In the genomic region with DNA sequence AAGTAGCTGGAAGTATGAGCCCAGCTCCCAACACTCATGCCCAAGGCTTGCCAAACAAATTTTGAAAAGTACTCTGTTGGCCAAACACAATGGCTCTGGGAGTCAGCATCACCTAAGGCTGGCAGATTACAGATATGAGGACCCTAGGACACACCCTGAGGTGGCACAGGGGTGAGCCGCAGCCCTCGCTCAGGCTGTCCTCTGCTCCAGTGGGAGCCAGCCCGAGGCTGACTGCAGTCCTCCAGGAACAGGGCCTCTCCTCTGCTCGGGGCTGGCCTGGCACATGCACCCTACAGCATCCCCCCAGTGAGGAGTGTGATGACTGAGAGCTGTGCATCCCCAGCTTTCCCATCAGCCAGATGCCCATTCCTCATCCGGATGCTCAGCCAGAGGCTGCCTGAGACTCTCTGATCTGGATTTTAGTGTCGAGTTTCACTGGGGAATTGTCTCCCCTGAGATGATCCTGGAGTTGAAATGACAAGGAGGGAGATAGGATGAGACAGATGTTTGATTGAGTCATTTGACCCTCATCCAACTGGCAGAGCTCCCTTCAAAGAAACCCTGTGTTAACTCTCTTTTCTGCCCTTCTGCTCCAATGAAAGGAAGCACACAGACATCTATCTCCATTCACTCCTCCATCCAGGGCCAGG, we compare ENCODE assay signal across 16 cellular contexts.
A peak's percentile ranks its signal among the peaks of the same experiment; 100 is the strongest.
DNase-seq lines count a peak whose midpoint lies in the region; ATAC-seq and TF ChIP-seq lines count a peak whose summit lies in the region.
"Had no signal": no experiment of that assay in that cellular context is flagged by ENCODE, and none has a peak within 500 bp of the region (broad histone marks: within the 10 kb centered on the region; RNA-seq: fewer than 3 reads in every experiment).

No MANE protein-coding gene starts in this region.

- no peaks in the 10 kb centered on the region for H3K4me1 Mint-ChIP-seq in activated CD4-positive, alpha-beta T cell treated with anti-CD3 and anti-CD28 coated beads, Interleukin-2, amount 10 ng/mL, durations not matched to agents 24 days and 14 days
- H3K4me1 Mint-ChIP-seq: CD8-positive, alpha-beta memory T cell; stimulated activated naive CD8-positive, alpha-beta T cell treated with anti-CD3 and anti-CD28 coated beads, Interleukin-15, amount 100 ng/mL, for 72 hours had no signal

- TF ChIP-seq CTCF in fibroblast of the aortic adventitia (IDR thresholded peaks at IDR 0.05; ENCODE audit: insufficient read depth, low read length) = no peak
- TF ChIP-seq CTCF in body of pancreas (IDR thresholded peaks at IDR 0.05) = no peak

- peak overlapping the region; percentile 41 for H3K9ac ChIP-seq in skeletal muscle satellite cell (ENCODE audit: low read depth, low read length)

- H3K4me3 Mint-ChIP-seq in activated CD4-positive, alpha-beta T cell treated with anti-CD3 and anti-CD28 coated beads, Interleukin-2, amount 10 ng/mL, durations not matched to agents 24 days and 14 days = no peak overlapping the region
- H3K4me3 Mint-ChIP-seq: activated T-cell treated with anti-CD3 and anti-CD28 coated beads, Interleukin-2, amount 50 U/mL, for 4 hours; CD8-positive, alpha-beta memory T cell; naive thymus-derived CD8-positive, alpha-beta T cell; stimulated activated naive CD8-positive, alpha-beta T cell treated with anti-CD3 and anti-CD28 coated beads, Interleukin-15, amount 100 ng/mL, for 72 hours had no signal

- H3K4me1 ChIP-seq in skeletal muscle satellite cell (ENCODE audit: control insufficient read depth, insufficient read depth, low read length) (peaks cover 37% of the 10 kb centered on the region), body of pancreas (no peaks in the 10 kb centered on the region)

- no peaks in the 10 kb centered on the region for H3K9me3 Mint-ChIP-seq in activated CD4-positive, alpha-beta T cell treated with anti-CD3 and anti-CD28 coated beads, Interleukin-2, amount 10 ng/mL, durations not matched to agents 24 days and 14 days
- H3K9me3 Mint-ChIP-seq: activated T-cell treated with anti-CD3 and anti-CD28 coated beads, Interleukin-2, amount 50 U/mL, for 4 hours; CD8-positive, alpha-beta memory T cell; naive thymus-derived CD8-positive, alpha-beta T cell; stimulated activated naive CD8-positive, alpha-beta T cell treated with anti-CD3 and anti-CD28 coated beads, Interleukin-15, amount 100 ng/mL, for 72 hours had no signal

- no peaks in the 10 kb centered on the region for H3K9me3 ChIP-seq in skeletal muscle satellite cell (replicated peaks; ENCODE audit: low read length)
- H3K9me3 ChIP-seq in body of pancreas = no peaks in the 10 kb centered on the region

- H3K27me3 Mint-ChIP-seq in activated CD4-positive, alpha-beta T cell treated with anti-CD3 and anti-CD28 coated beads, Interleukin-2, amount 10 ng/mL, durations not matched to agents 24 days and 14 days = no peaks in the 10 kb centered on the region
- H3K27me3 Mint-ChIP-seq: stimulated activated naive CD8-positive, alpha-beta T cell treated with anti-CD3 and anti-CD28 coated beads, Interleukin-15, amount 100 ng/mL, for 72 hours had no signal

- 50 to 67% methylated on average over 2 to 6 of the region's 6 CpGs for whole genome bisulfite sequencing in body of pancreas, 2 donors

- H3K27ac ChIP-seq in body of pancreas = no peak overlapping the region
- H3K27ac ChIP-seq: HL-60 had no signal

- TF ChIP-seq POLR2A in body of pancreas (IDR thresholded peaks at IDR 0.05) = no peak

- no peak overlapping the region for H3K27ac Mint-ChIP-seq in activated CD4-positive, alpha-beta T cell treated with anti-CD3 and anti-CD28 coated beads, Interleukin-2, amount 10 ng/mL, durations not matched to agents 24 days and 14 days
- H3K27ac Mint-ChIP-seq: CD8-positive, alpha-beta memory T cell had no signal

- DNase-seq in EL (peak; percentile 61), NCI-H2171 treated with DMSO at 0.1 percent for 48 hours (lab: John Stamatoyannopoulos, UW) (peak; percentile 91), fibroblast of the aortic adventitia (ENCODE audit: low read depth) (peak; percentile 54), body of pancreas (no peak), NCI-H1092 (lab: John Stamatoyannopoulos, UW) (no peak)
- no peak for DNase-seq in activated CD4-positive, alpha-beta T cell treated with anti-CD3 and anti-CD28 coated beads, Interleukin-2, amount 10 ng/mL, durations not matched to agents 24 days and 14 days
- DNase-seq: activated T-cell treated with anti-CD3 and anti-CD28 coated beads, Interleukin-2, amount 50 U/mL, for 4 hours; aorta; CD8-positive, alpha-beta memory T cell; naive thymus-derived CD8-positive, alpha-beta T cell; OCI-M1; stimulated activated naive CD8-positive, alpha-beta T cell treated with anti-CD3 and anti-CD28 coated beads, Interleukin-15, amount 100 ng/mL, for 72 hours had no signal

- H3K27me3 ChIP-seq in skeletal muscle satellite cell (ENCODE audit: control insufficient read depth, insufficient read depth, low read length) (no peaks in the 10 kb centered on the region), body of pancreas (no peaks in the 10 kb centered on the region)

- no peak overlapping the region for H3K4me2 ChIP-seq in skeletal muscle satellite cell (ENCODE audit: low read length)

- no peak overlapping the region for H3K4me3 ChIP-seq in fibroblast of the aortic adventitia (ENCODE audit: low read depth, low read length)
- no peak overlapping the region for H3K4me3 ChIP-seq in skeletal muscle satellite cell (ENCODE audit: low read length)
- H3K4me3 ChIP-seq in body of pancreas = no peak overlapping the region

- no peak for ATAC-seq in body of pancreas
- ATAC-seq: activated CD4-positive, CD25-positive, alpha-beta regulatory T cell treated with anti-CD3 and anti-CD28 coated beads, Interleukin-2, amount 50 U/mL, for 24 hours; activated T-cell treated with anti-CD3 and anti-CD28 coated beads, Interleukin-2, amount 50 U/mL, for 4 hours; left lobe of liver; naive thymus-derived CD8-positive, alpha-beta T cell had no signal

- intact Hi-C loops in body of pancreas (cut with DNase I) = no loop called here
- intact Hi-C loops in activated CD4-positive, alpha-beta T cell treated with anti-CD3 and anti-CD28 coated beads, Interleukin-2, amount 10 ng/mL, durations not matched to agents 24 days and 14 days (cut with micrococcal nuclease) = no loop called here

- H3K36me3 ChIP-seq in skeletal muscle satellite cell (ENCODE audit: insufficient read depth, low read length) (no peaks in the 10 kb centered on the region), body of pancreas (replicated peaks in 1 of 2; ENCODE audit: insufficient read depth in 1 of 2, low read depth in 2 of 2) (no peaks in the 10 kb centered on the region)

- H3K36me3 Mint-ChIP-seq in activated CD4-positive, alpha-beta T cell treated with anti-CD3 and anti-CD28 coated beads, Interleukin-2, amount 10 ng/mL, durations not matched to agents 24 days and 14 days (ENCODE audit: low read depth) = no peaks in the 10 kb centered on the region
- H3K36me3 Mint-ChIP-seq: CD8-positive, alpha-beta memory T cell; naive thymus-derived CD8-positive, alpha-beta T cell had no signal

Comparison
In these comparisons a context has a peak if more than half of its experiments do, and no peak if none do; other contexts are left out.
1. DNase-seq: peak in EL (single experiment), NCI-H2171 treated with DMSO at 0.1 percent for 48 hours (single experiment) and fibroblast of the aortic adventitia (single experiment); none in body of pancreas (0 of 4), NCI-H1092 (single experiment) and activated CD4-positive, alpha-beta T cell treated with anti-CD3 and anti-CD28 coated beads, Interleukin-2, amount 10 ng/mL, durations not matched to agents 24 days and 14 days (single experiment).